In the genomic region with DNA sequence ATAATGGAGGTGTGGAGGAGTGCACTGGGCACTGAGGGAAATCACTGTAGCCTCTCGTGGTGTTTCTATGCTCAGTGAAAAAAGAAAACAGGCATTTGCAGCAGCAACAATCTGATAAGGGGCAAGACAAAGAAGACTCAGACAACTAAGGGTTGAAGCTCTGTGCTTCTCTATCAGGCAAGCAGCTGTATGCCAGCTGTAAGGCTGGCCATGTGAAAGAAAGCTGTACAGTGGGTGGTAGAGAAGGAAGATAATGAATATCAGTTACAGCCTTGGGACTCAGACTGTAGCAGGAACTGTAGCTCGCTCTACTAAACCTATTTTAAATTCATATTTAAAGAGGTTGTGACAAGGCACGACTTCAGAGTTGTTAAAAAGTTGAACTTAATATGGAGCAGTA, we compare ENCODE assay signal across 19 cellular contexts.
"Had no signal": no experiment of that assay in that cellular context is flagged by ENCODE, and none has a peak within 500 bp of the region (broad histone marks: within the 10 kb centered on the region; RNA-seq: fewer than 3 reads in every experiment).

No MANE protein-coding gene starts in this region.

- H2AFZ ChIP-seq: hepatocyte had no signal

- H3K9me3 ChIP-seq: adrenal gland, ascending aorta, left lung, upper lobe of right lung had no signal

- H3K27ac ChIP-seq: adrenal gland, ascending aorta, brain microvascular endothelial cell, hepatocyte, left lung, upper lobe of right lung, VCaP had no signal

- H3K36me3 ChIP-seq: adrenal gland, ascending aorta, brain microvascular endothelial cell, left lung, upper lobe of right lung had no signal

- H3K4me3 ChIP-seq: adrenal gland, ascending aorta, hepatocyte, left lung, upper lobe of right lung had no signal

- H3K27me3 ChIP-seq: adrenal gland, ascending aorta, brain microvascular endothelial cell, hepatocyte, left lung, upper lobe of right lung had no signal

- DNase-seq: activated CD4-positive, alpha-beta T cell treated with anti-CD3 and anti-CD28 coated beads, Interleukin-2, amount 10 ng/mL, durations not matched to agents 7 days and 5 days; activated CD4-positive, CD25-positive, alpha-beta regulatory T cell treated with anti-CD3 and anti-CD28 coated beads, Interleukin-2, amount 50 U/mL, for 72 hours; activated CD8-positive, alpha-beta T cell treated with anti-CD3 and anti-CD28 coated beads, Interleukin-2, amount 10 ng/mL, durations not matched to agents 7 days and 5 days; activated naive CD4-positive, alpha-beta T cell; activated T-cell treated with anti-CD3 and anti-CD28 coated beads, Interleukin-2, amount 50 U/mL, for 4 hours; adrenal gland; brain microvascular endothelial cell; caudate nucleus; effector memory CD4-positive, alpha-beta T cell; glutamatergic neuron; kidney glomerular epithelial cell; left lung; stimulated activated CD4-positive, alpha-beta T cell treated with anti-CD3 and anti-CD28 coated beads, Interleukin-4, amount 100 ng/mL, for 4 hours; stimulated activated naive CD8-positive, alpha-beta T cell treated with anti-CD3 and anti-CD28 coated beads, Interleukin-15, Interleukin-2, amounts not matched to agents 100 U/mL and 50 U/mL, for 24 hours; upper lobe of right lung had no signal

- H3K4me1 ChIP-seq: adrenal gland, ascending aorta, left lung, upper lobe of right lung had no signal

- ATAC-seq: activated CD8-positive, alpha-beta T cell treated with anti-CD3 and anti-CD28 coated beads, Interleukin-2, amount 10 ng/mL, durations not matched to agents 7 days and 5 days; activated T-cell treated with anti-CD3 and anti-CD28 coated beads, Interleukin-2, amount 50 U/mL, for 4 hours; left lung; natural killer cell treated with Interleukin-12 subunit alpha and Interleukin-12 subunit beta and Interleukin-15 and Interleukin-18, amount 100 ng/mL, for 72 hours; stimulated activated naive CD8-positive, alpha-beta T cell treated with anti-CD3 and anti-CD28 coated beads, Interleukin-15, Interleukin-2, amounts not matched to agents 100 U/mL and 50 U/mL, for 24 hours; upper lobe of right lung had no signal
